Comparison of ENCODE assay signal across 8 cellular contexts in genomic region chr7:103149808-103150180, GRCh38. TPM values are rescaled to one million over a fixed set of nuclear protein-coding genes. Genes with fewer than 3 reads are reported as not detected.
DNase-seq lines count a peak whose midpoint lies in the region; ATAC-seq and TF ChIP-seq lines count a peak whose summit lies in the region.

No MANE protein-coding gene starts in this region.

- H3K27me3 Mint-ChIP-seq in effector memory CD8-positive, alpha-beta T cell: no peaks in the 10 kb centered on the region
- H3K27me3 Mint-ChIP-seq in osteocyte (ENCODE audit: unreplicated experiment): no peaks in the 10 kb centered on the region

- DNase-seq in DMS79 treated with DMSO at 0.1 percent for 48 hours (lab: John Stamatoyannopoulos, UW): peak; percentile 69
- no peak for DNase-seq in DMS79 (lab: John Stamatoyannopoulos, UW)
- no peak for DNase-seq in Jurkat, Clone E6-1 (ENCODE audit: low read depth, low spot score)
- DNase-seq in effector memory CD8-positive, alpha-beta T cell: no peak
- DNase-seq in osteocyte (ENCODE audit: extremely low spot score, unreplicated experiment): no peak
- no peak for DNase-seq in LoVo (ENCODE audit: low spot score)
- DNase-seq in activated CD4-positive, alpha-beta T cell treated with anti-CD3 and anti-CD28 coated beads, Interleukin-2, amount 50 U/mL, for 4 hours: no peak

- H3K27ac Mint-ChIP-seq in effector memory CD8-positive, alpha-beta T cell: peak overlapping the region; percentile 95 to 96
- H3K27ac Mint-ChIP-seq in osteocyte (ENCODE audit: unreplicated experiment): peak overlapping the region; percentile 95

- no peak for ATAC-seq in effector memory CD8-positive, alpha-beta T cell (replicated peaks)
- ATAC-seq in HG02840 (IDR thresholded peaks at IDR 0.05; ENCODE audit: low FRiP score, unreplicated experiment): no peak

- peak overlapping the region; percentile 86 for H3K4me3 ChIP-seq in Jurkat, Clone E6-1 (ENCODE audit: low read length)

- H3K4me1 Mint-ChIP-seq in effector memory CD8-positive, alpha-beta T cell (ENCODE audit: low read depth in 2 of 2): peaks cover 21 to 31% of the 10 kb centered on the region in 2 donors
- peaks cover 32% of the 10 kb centered on the region for H3K4me1 Mint-ChIP-seq in osteocyte (ENCODE audit: unreplicated experiment)

- no peaks in the 10 kb centered on the region for H3K9me3 Mint-ChIP-seq in effector memory CD8-positive, alpha-beta T cell
- H3K9me3 Mint-ChIP-seq in osteocyte (ENCODE audit: unreplicated experiment): no peaks in the 10 kb centered on the region

- H3K4me3 Mint-ChIP-seq in effector memory CD8-positive, alpha-beta T cell: peak overlapping the region; percentile 96 to 98
- H3K4me3 Mint-ChIP-seq in osteocyte (ENCODE audit: unreplicated experiment): peak overlapping the region; percentile 92

- no peak for TF ChIP-seq CTCF in osteocyte (IDR thresholded peaks at IDR 0.05)

- H3K36me3 Mint-ChIP-seq in effector memory CD8-positive, alpha-beta T cell (ENCODE audit: insufficient read depth): peaks cover 17% of the 10 kb centered on the region
- H3K36me3 Mint-ChIP-seq in osteocyte (ENCODE audit: unreplicated experiment): no peaks in the 10 kb centered on the region

RNA-seq across cellular contexts. Expression of gene NAPEPLD, which starts 0.9 kb away (rescaled TPM):
- polyA plus RNA-seq in Jurkat, Clone E6-1 (2012; ENCODE audit: insufficient read depth, insufficient read length): 8.4 TPM
- 11.6 and 12.9 TPM in 2 replicates for total RNA-seq in osteocyte
